28 cellular contexts compared by ENCODE assay signal in the genomic region with DNA sequence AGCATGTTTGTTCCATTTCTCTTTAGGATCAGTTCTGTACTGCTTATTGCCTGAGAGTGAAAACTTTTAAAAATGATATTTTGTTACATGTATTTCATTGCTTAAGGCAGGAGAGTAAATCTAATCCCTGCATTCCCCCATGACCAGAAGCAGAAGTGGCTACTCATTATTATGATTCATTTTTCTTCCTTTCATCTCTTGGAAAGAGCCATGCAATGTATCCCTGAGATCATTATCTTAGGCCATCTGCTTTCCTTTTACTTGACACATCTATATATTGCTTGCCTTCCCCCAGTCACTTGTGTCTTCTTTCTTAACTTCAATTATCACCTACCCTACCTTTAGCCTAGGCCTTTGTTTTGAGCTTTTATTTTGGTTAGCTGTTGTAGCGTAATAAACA.
"Had no signal": no experiment of that assay in that cellular context is flagged by ENCODE, and none has a peak within 500 bp of the region (broad histone marks: within the 10 kb centered on the region; RNA-seq: fewer than 3 reads in every experiment).

No MANE protein-coding gene starts in this region.

- DNase-seq: colonic mucosa; effector CD8-positive, alpha-beta T cell; endodermal cell; foreskin fibroblast; gastrocnemius medialis; head of caudate nucleus; left cardiac atrium; left lung; mesendoderm; naive thymus-derived CD8-positive, alpha-beta T cell; nephron progenitor cell; occipital lobe; ovary; posterior cingulate gyrus; psoas muscle; right cardiac atrium; sigmoid colon; spleen; stimulated activated CD4-positive, alpha-beta T cell treated with anti-CD3 and anti-CD28 coated beads, Interleukin-4, amount 100 ng/mL, for 4 hours; stimulated activated naive CD8-positive, alpha-beta T cell treated with anti-CD3 and anti-CD28 coated beads, Interleukin-15, Interleukin-2, amounts not matched to agents 100 U/mL and 50 U/mL, for 24 hours; substantia nigra; testis; tibial artery; upper lobe of right lung; uterus had no signal

- H3K4me1 ChIP-seq: colonic mucosa, gastrocnemius medialis, left lung, psoas muscle, sigmoid colon, spleen, testis, upper lobe of right lung, uterus had no signal

- ATAC-seq: esophagus mucosa; gastrocnemius medialis; left cardiac atrium; left lung; naive thymus-derived CD8-positive, alpha-beta T cell; psoas muscle; right cardiac atrium; stimulated activated memory B cell treated with anti-CD40 and anti-IgM and Interleukin-4, amounts not matched to agents 10 μg/mL and 1 μg/mL and 100 μg/mL, for 72 hours; stimulated activated naive CD8-positive, alpha-beta T cell treated with anti-CD3 and anti-CD28 coated beads, Interleukin-15, Interleukin-2, amounts not matched to agents 100 U/mL and 50 U/mL, for 24 hours; upper lobe of right lung had no signal

- H3K27me3 ChIP-seq: colonic mucosa, gastrocnemius medialis, left lung, ovary, sigmoid colon, spleen, testis, tibial artery, upper lobe of right lung, uterus had no signal

- H3K4me3 ChIP-seq: colonic mucosa, gastrocnemius medialis, left lung, ovary, psoas muscle, sigmoid colon, spleen, testis, tibial artery, upper lobe of right lung, uterus had no signal

- H3K27ac ChIP-seq: colonic mucosa, epithelial cell of prostate, gastrocnemius medialis, left lung, ovary, psoas muscle, sigmoid colon, spleen, testis, tibial artery, upper lobe of right lung, uterus had no signal

- H3K36me3 ChIP-seq: colonic mucosa, gastrocnemius medialis, left lung, ovary, sigmoid colon, spleen, tibial artery, upper lobe of right lung, uterus had no signal

- H3K9me3 ChIP-seq: colonic mucosa, gastrocnemius medialis, left lung, ovary, psoas muscle, sigmoid colon, spleen, testis, tibial artery, upper lobe of right lung, uterus had no signal
